In the genomic region with DNA sequence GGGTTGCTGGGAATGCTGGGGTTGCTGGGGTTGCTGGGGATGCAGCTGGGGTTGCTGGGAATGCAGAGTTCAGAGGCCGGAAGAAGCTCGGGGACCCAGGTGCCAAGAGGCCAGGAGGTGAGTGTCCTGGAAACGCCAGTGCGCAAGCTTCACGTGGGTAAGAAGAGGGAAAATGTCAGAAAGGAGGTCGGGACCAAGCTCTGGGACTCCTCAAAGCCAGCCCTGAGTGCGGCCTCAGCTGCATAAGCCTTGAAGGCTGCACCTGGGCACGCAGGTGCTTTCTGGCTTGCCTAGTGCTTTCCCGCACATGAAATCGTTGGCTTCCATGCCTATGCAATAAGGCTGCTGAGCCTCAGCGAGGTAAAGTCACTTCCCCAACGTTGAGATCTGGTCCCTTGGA, we compare ENCODE assay signal across 24 cellular contexts. TPM values are rescaled to one million over a fixed set of nuclear protein-coding genes. Genes with fewer than 3 reads are reported as not detected.
DNase-seq lines count a peak whose midpoint lies in the region; ATAC-seq and TF ChIP-seq lines count a peak whose summit lies in the region.
"Had no signal": no experiment of that assay in that cellular context is flagged by ENCODE, and none has a peak within 500 bp of the region (broad histone marks: within the 10 kb centered on the region; RNA-seq: fewer than 3 reads in every experiment).

No MANE protein-coding gene starts in this region.

- H3K36me3 ChIP-seq in PC-9 (ENCODE audit: low read depth) (no peaks in the 10 kb centered on the region), endodermal cell (ENCODE audit: control insufficient read depth, insufficient read depth, low read length) (no peaks in the 10 kb centered on the region), neural progenitor cell (no peaks in the 10 kb centered on the region), upper lobe of right lung (no peaks in the 10 kb centered on the region)
- H3K36me3 ChIP-seq: brain microvascular endothelial cell, left lung had no signal

- no peak overlapping the region for H3K4me3 Mint-ChIP-seq in endodermal cell
- H3K4me3 Mint-ChIP-seq in neural progenitor cell = no peak overlapping the region
- H3K4me3 Mint-ChIP-seq: naive B cell, type B pancreatic cell, WTC11 had no signal

- H3K79me2 ChIP-seq in PC-9 (ENCODE audit: low read depth) (no peaks in the 10 kb centered on the region), neural progenitor cell (ENCODE audit: low read depth) (no peaks in the 10 kb centered on the region)
- H3K79me2 ChIP-seq: hepatocyte had no signal

- H3K27me3 Mint-ChIP-seq in endodermal cell (ENCODE audit: insufficient read depth) = peaks cover 8% of the 10 kb centered on the region
- no peaks in the 10 kb centered on the region for H3K27me3 Mint-ChIP-seq in neural progenitor cell (ENCODE audit: insufficient read depth, low read depth)
- H3K27me3 Mint-ChIP-seq: type B pancreatic cell had no signal

- no peaks in the 10 kb centered on the region for H3K9me3 Mint-ChIP-seq in endodermal cell
- H3K9me3 Mint-ChIP-seq in neural progenitor cell = no peaks in the 10 kb centered on the region
- H3K9me3 Mint-ChIP-seq: naive B cell, type B pancreatic cell, WTC11 had no signal

- H2AFZ ChIP-seq in PC-9 (no peak overlapping the region), neural progenitor cell (replicated peaks) (no peak overlapping the region)
- H2AFZ ChIP-seq: hepatocyte had no signal

- peak overlapping the region; percentile 86 for H3K27ac ChIP-seq in PC-9
- no peak overlapping the region for H3K27ac ChIP-seq in endodermal cell (ENCODE audit: low read depth, low read length)
- H3K27ac ChIP-seq in neural progenitor cell = no peak overlapping the region
- H3K27ac ChIP-seq in upper lobe of right lung = no peak overlapping the region
- H3K27ac ChIP-seq: brain microvascular endothelial cell, hepatocyte, left lung had no signal

- H3K4me1 Mint-ChIP-seq in endodermal cell (no peaks in the 10 kb centered on the region), neural progenitor cell (peaks cover 5% of the 10 kb centered on the region)

- DNase-seq in PC-9 (no peak), endodermal cell (peak; percentile 49), neural progenitor cell (ENCODE audit: low spot score) (no peak), upper lobe of right lung (peak; percentile 34), mucosa of gallbladder (ENCODE audit: low spot score) (no peak), T-helper 9 cell (no peak)
- DNase-seq in activated CD4-positive, alpha-beta T cell treated with anti-CD3 and anti-CD28 coated beads, Interleukin-2, amount 50 U/mL, for 4 hours = no peak
- DNase-seq: activated CD4-positive, alpha-beta T cell treated with anti-CD3 and anti-CD28 coated beads, Interleukin-2, amount 50 U/mL, for 1 hour; activated naive CD4-positive, alpha-beta T cell treated with Interleukin-2 at 50 U/mL for 16 hours; effector CD8-positive, alpha-beta T cell; foreskin melanocyte; KG1; left lung; naive B cell; NCI-H1436 treated with DMSO at 0.1 percent for 48 hours; NCI-H2107; NCI-H774; occipital lobe; T1000 had no signal

- POLR2A ChIA-PET in PC-9 (lab: Charles Lee; ENCODE audit: unreplicated experiment) = interaction anchor here (0.6 kb wide), 1 partner anchor 58 kb away, joined by 4 read pairs; no protein-coding TSS in a partner anchor

- WGBS in endodermal cell (ENCODE audit: insufficient coverage in 1 of 2, insufficient read length in 1 of 2), 2 experiments = 87 to 88% methylated on average over 12 of the region's 12 CpGs

- H3K27me3 ChIP-seq in PC-9 (ENCODE audit: insufficient read depth, low read depth) = no peaks in the 10 kb centered on the region
- no peaks in the 10 kb centered on the region for H3K27me3 ChIP-seq in endodermal cell (ENCODE audit: control insufficient read depth, insufficient read depth, low read length, poor library complexity, severe bottlenecking)
- no peaks in the 10 kb centered on the region for H3K27me3 ChIP-seq in neural progenitor cell
- H3K27me3 ChIP-seq in upper lobe of right lung = no peaks in the 10 kb centered on the region
- H3K27me3 ChIP-seq: brain microvascular endothelial cell, hepatocyte, left lung had no signal

- H3K36me3 Mint-ChIP-seq in endodermal cell (ENCODE audit: low read depth) (no peaks in the 10 kb centered on the region), neural progenitor cell (no peaks in the 10 kb centered on the region)
- H3K36me3 Mint-ChIP-seq: naive B cell, type B pancreatic cell, WTC11 had no signal

- CTCF ChIA-PET in PC-9 (lab: Charles Lee) = interaction anchor here (0.7 kb wide), 1 partner anchor 42 kb away, joined by 3 read pairs; no protein-coding TSS in a partner anchor

- H4K20me1 ChIP-seq in PC-9 (ENCODE audit: insufficient read depth) (no peaks in the 10 kb centered on the region), neural progenitor cell (ENCODE audit: low read depth) (no peaks in the 10 kb centered on the region)

- intact Hi-C loops in PC-9 (cut with micrococcal nuclease; ENCODE audit: unreplicated experiment) (no loop called here), upper lobe of right lung (cut with DNase I) (no loop called here)

- peak overlapping the region; percentile 53 for H3K4me2 ChIP-seq in PC-9
- H3K4me2 ChIP-seq in neural progenitor cell = no peak overlapping the region
- H3K4me2 ChIP-seq: hepatocyte had no signal

- peaks cover 55% of the 10 kb centered on the region for H3K4me1 ChIP-seq in PC-9 (replicated peaks; ENCODE audit: insufficient read depth)
- no peaks in the 10 kb centered on the region for H3K4me1 ChIP-seq in endodermal cell (ENCODE audit: control insufficient read depth, insufficient read depth, low read length)
- peaks cover 24% of the 10 kb centered on the region for H3K4me1 ChIP-seq in neural progenitor cell
- H3K4me1 ChIP-seq in upper lobe of right lung = peaks cover 9% of the 10 kb centered on the region

- H3K4me3 ChIP-seq in PC-9 = no peak overlapping the region
- H3K4me3 ChIP-seq in endodermal cell (ENCODE audit: low read length) = no peak overlapping the region
- H3K4me3 ChIP-seq in neural progenitor cell = no peak overlapping the region
- H3K4me3 ChIP-seq in upper lobe of right lung = no peak overlapping the region
- H3K4me3 ChIP-seq: hepatocyte, left lung had no signal

- TF ChIP-seq CTCF in PC-9 (conservative IDR thresholded peaks at IDR 0.05) (no peak), endodermal cell (conservative IDR thresholded peaks at IDR 0.05) (no peak), neural progenitor cell (IDR thresholded peaks at IDR 0.05) (no peak), upper lobe of right lung (IDR thresholded peaks at IDR 0.05) (no peak)

- no TSS peak for BruUV-seq in PC-9 (replicated peaks; lab: Mats Ljungman, UMichigan)

- ATAC-seq in upper lobe of right lung = no peak
- ATAC-seq: Right ventricle myocardium inferior, WTC11 had no signal

- peaks cover 20% of the 10 kb centered on the region for H3F3A ChIP-seq in PC-9 (ENCODE audit: insufficient read depth, low read depth)
- no peaks in the 10 kb centered on the region for H3F3A ChIP-seq in neural progenitor cell (ENCODE audit: low read depth)

- H3K27ac Mint-ChIP-seq in endodermal cell (no peak overlapping the region), neural progenitor cell (peak overlapping the region; percentile 70)
- H3K27ac Mint-ChIP-seq: naive B cell, type B pancreatic cell, WTC11 had no signal

- H3K9me3 ChIP-seq in PC-9 (ENCODE audit: insufficient read depth, low read depth) = no peaks in the 10 kb centered on the region
- no peaks in the 10 kb centered on the region for H3K9me3 ChIP-seq in endodermal cell (ENCODE audit: control insufficient read depth, low read length)
- H3K9me3 ChIP-seq in neural progenitor cell (ENCODE audit: low read depth) = no peaks in the 10 kb centered on the region
- no peaks in the 10 kb centered on the region for H3K9me3 ChIP-seq in upper lobe of right lung
- H3K9me3 ChIP-seq: left lung had no signal

- no peak overlapping the region for H3K9ac ChIP-seq in endodermal cell (ENCODE audit: extremely low read depth, low read length, poor library complexity, severe bottlenecking)
- no peak overlapping the region for H3K9ac ChIP-seq in neural progenitor cell

- H3K9me2 ChIP-seq in PC-9 (ENCODE audit: insufficient read depth) = no peaks in the 10 kb centered on the region

RNA-seq across cellular contexts. Expression of gene PITPNM3, which starts 48.3 kb away (rescaled TPM):
- total RNA-seq in PC-9 (2021) = 16.9 and 17.3 TPM in 2 replicates
- 1 to 10 TPM; 1.8 to 2.7 TPM for total RNA-seq in endodermal cell
- polyA plus RNA-seq in endodermal cell (2013, experiment 1 of 2) = 1.1 TPM
- 1.3 TPM for polyA plus RNA-seq in endodermal cell (2013, experiment 2 of 2)
- 2.8 and 5.0 TPM in 2 replicates for total RNA-seq in neural progenitor cell (ENCODE audit: low replicate concordance)
- 15.6 TPM for total RNA-seq in upper lobe of right lung
- total RNA-seq in mucosa of gallbladder = 15.2 TPM

Comparison
In these comparisons a context has a peak if more than half of its experiments do, and no peak if none do; other contexts are left out.
1. DNase-seq: peak in endodermal cell (single experiment) and upper lobe of right lung (single experiment); none in PC-9 (0 of 2), neural progenitor cell (single experiment), activated CD4-positive, alpha-beta T cell treated with anti-CD3 and anti-CD28 coated beads, Interleukin-2, amount 50 U/mL, for 4 hours (0 of 2), mucosa of gallbladder (single experiment) and T-helper 9 cell (single experiment).